17 cellular contexts compared by ENCODE assay signal in genomic region chr9:135029434-135029833, GRCh38. TPM values are rescaled to one million over a fixed set of nuclear protein-coding genes. Genes with fewer than 3 reads are reported as not detected.
"Had no signal": no experiment of that assay in that cellular context is flagged by ENCODE, and none has a peak within 500 bp of the region (broad histone marks: within the 10 kb centered on the region; RNA-seq: fewer than 3 reads in every experiment).

No MANE protein-coding gene starts in this region.

- DNase-seq: central memory CD4-positive, alpha-beta T cell; effector memory CD4-positive, alpha-beta T cell; heart right ventricle; islet precursor cell; left ventricle myocardium inferior; mammary epithelial cell; natural killer cell; sigmoid colon; stimulated activated CD4-positive, alpha-beta T cell treated with anti-CD3 and anti-CD28 coated beads, Interleukin-2, amount 100 ng/mL, for 24 hours; stimulated activated CD4-positive, alpha-beta T cell treated with anti-CD3 and anti-CD28 coated beads, Interleukin-4, amount 100 ng/mL, for 4 hours; stimulated activated naive B cell treated with anti-CD40 and anti-IgM and Interleukin-4, amounts not matched to agents 10 μg/mL and 1 μg/mL and 100 μg/mL, for 72 hours; stimulated activated naive CD8-positive, alpha-beta T cell treated with anti-CD3 and anti-CD28 coated beads, Interleukin-15, amount 100 ng/mL, for 72 hours; testis had no signal

- H3K4me1 ChIP-seq: heart right ventricle, left ventricle myocardium inferior, psoas muscle, sigmoid colon, testis, tibial nerve had no signal

- H3K27me3 ChIP-seq: testis, tibial nerve had no signal

- H3K36me3 ChIP-seq: heart right ventricle, left ventricle myocardium inferior, sigmoid colon, tibial nerve had no signal

- H3K4me3 ChIP-seq: heart right ventricle, left ventricle myocardium inferior, psoas muscle, sigmoid colon, skin epidermis, testis, tibial nerve had no signal

- H3K27ac ChIP-seq: heart right ventricle, left ventricle myocardium inferior, psoas muscle, sigmoid colon, skin epidermis, testis, tibial nerve had no signal

- H3K9me3 ChIP-seq: heart right ventricle, psoas muscle, sigmoid colon, testis had no signal

- ATAC-seq: natural killer cell; psoas muscle; stimulated activated naive B cell treated with anti-CD40 and anti-IgM and Interleukin-4, amounts not matched to agents 10 μg/mL and 1 μg/mL and 100 μg/mL, for 72 hours; stimulated activated naive CD8-positive, alpha-beta T cell treated with anti-CD3 and anti-CD28 coated beads, Interleukin-15, amount 100 ng/mL, for 72 hours had no signal

RNA-seq across cellular contexts. Expression of gene OLFM1, which starts 58.0 kb away (rescaled TPM):
- total RNA-seq: myocyte had no signal
